ENCODE assay signal across 8 cellular contexts in the genomic region with DNA sequence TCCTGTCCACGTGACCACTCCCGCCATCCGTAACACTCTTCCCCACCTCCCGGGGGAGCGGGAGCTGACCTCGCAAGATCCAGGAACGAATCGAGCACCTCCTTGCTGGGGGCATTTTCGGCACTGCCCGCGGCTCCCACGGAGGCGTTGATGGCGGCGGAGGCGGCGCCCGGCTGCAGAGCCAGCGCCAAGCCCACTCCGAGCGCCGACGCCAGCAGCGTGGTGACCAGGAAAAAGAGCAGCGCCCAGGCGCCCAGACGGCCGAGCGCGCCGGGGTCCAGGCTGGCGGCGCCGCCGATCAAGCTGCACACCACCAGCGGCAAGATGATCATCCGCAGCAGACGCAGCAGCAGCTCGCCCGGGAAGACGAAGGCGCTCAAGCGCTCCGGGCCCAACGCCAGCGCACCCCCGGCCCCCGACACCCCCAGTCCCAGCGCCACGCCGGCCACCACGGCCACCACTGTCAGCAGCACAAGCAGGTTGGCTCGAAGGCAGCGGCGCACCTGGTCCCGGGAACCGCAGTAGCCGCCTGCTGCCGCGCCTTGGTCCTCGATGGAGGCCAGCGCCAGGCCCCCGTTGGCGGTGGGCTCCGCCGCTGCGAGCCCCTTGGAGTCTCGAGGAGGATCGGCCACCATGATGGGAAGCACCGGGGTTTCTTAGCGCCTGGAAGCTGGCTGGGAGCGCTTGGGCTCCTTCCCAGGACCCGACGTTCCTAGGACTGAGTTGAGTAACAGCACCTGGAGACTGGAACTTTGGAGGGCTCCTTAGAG. TPM values are rescaled to one million over a fixed set of nuclear protein-coding genes. Genes with fewer than 3 reads are reported as not detected.
A peak's percentile ranks its signal among the peaks of the same experiment; 100 is the strongest.
DNase-seq lines count a peak whose midpoint lies in the region; ATAC-seq and TF ChIP-seq lines count a peak whose summit lies in the region.

No MANE protein-coding gene starts in this region.

- H3K36me3 Mint-ChIP-seq in glutamatergic neuron (ENCODE audit: unreplicated experiment) = no peaks in the 10 kb centered on the region

- no peak for TF ChIP-seq POLR2A in ovary (IDR thresholded peaks at IDR 0.05)

- TF ChIP-seq EP300 in ovary (IDR thresholded peaks at IDR 0.05) = no peak

- H3K36me3 ChIP-seq in NT2/D1 (ENCODE audit: insufficient read depth, insufficient read length, low read length) (peaks cover 35% of the 10 kb centered on the region), ovary (no peaks in the 10 kb centered on the region)

- H3K27me3 Mint-ChIP-seq in glutamatergic neuron (ENCODE audit: unreplicated experiment) = peaks cover 3% of the 10 kb centered on the region

- H3K4me1 ChIP-seq in NT2/D1 (ENCODE audit: insufficient read depth, insufficient read length) = peaks cover 14% of the 10 kb centered on the region
- peaks cover 18% of the 10 kb centered on the region for H3K4me1 ChIP-seq in ovary (ENCODE audit: insufficient read depth)

- H3K9me3 ChIP-seq in NT2/D1 (ENCODE audit: insufficient read depth, low read length) = no peaks in the 10 kb centered on the region
- no peaks in the 10 kb centered on the region for H3K9me3 ChIP-seq in ovary

- peaks cover 8% of the 10 kb centered on the region for H3K4me1 Mint-ChIP-seq in glutamatergic neuron (ENCODE audit: low read depth, unreplicated experiment)

- H3K4me3 ChIP-seq in NT2/D1 (ENCODE audit: insufficient read length, low read depth) (peak overlapping the region; percentile 90), ovary (peak overlapping the region; percentile 92)

- H3K27me3 ChIP-seq in NT2/D1 (ENCODE audit: insufficient read depth, insufficient read length) (no peaks in the 10 kb centered on the region), ovary (no peaks in the 10 kb centered on the region)

- no peak for ATAC-seq in HG02970 (IDR thresholded peaks at IDR 0.05; ENCODE audit: low FRiP score, unreplicated experiment)

- peak overlapping the region; percentile 82 to 90 for H3K27ac ChIP-seq in ovary

- TF ChIP-seq CTCF in glutamatergic neuron (IDR thresholded peaks at IDR 0.05; ENCODE audit: partially characterized antibody, unreplicated experiment) (no peak), ovary (IDR thresholded peaks at IDR 0.05) (no peak)

- 0 to 2% (median 1%) methylated on average over 49 to 74 of the region's 74 CpGs for WGBS in ovary, 3 donors

- H3K27ac Mint-ChIP-seq in glutamatergic neuron (ENCODE audit: unreplicated experiment) = peak overlapping the region; percentile 85

- peak overlapping the region; percentile 97 for H3K9ac ChIP-seq in NT2/D1 (ENCODE audit: insufficient read length, low read depth)

- peak overlapping the region; percentile 91 for H3K4me3 Mint-ChIP-seq in glutamatergic neuron (ENCODE audit: unreplicated experiment)

- intact Hi-C loops in ovary (cut with DNase I) = no loop called here

- peaks cover 5% of the 10 kb centered on the region for H3K9me3 Mint-ChIP-seq in glutamatergic neuron (ENCODE audit: unreplicated experiment)

- DNase-seq in SHP77 (lab: John Stamatoyannopoulos, UW) (peak; percentile 15 to 62), SHP77 treated with DMSO at 0.1 percent for 48 hours (lab: John Stamatoyannopoulos, UW) (no peak), NT2/D1 (ENCODE audit: low read depth, low spot score) (no peak), glutamatergic neuron (peak; percentile 75), ovary (peak; percentile 73 to 80 (median 73)), NCI-H1694 (lab: John Stamatoyannopoulos, UW) (no peak)
- DNase-seq in activated naive CD4-positive, alpha-beta T cell treated with Interleukin-2 at 50 U/mL for 16 hours = peak; percentile 49

RNA-seq across cellular contexts. Expression of a gene that starts 0.9 kb away (rescaled TPM):
- total RNA-seq in glutamatergic neuron (ENCODE audit: unreplicated experiment) = 35.4 TPM
- total RNA-seq in ovary = 100 to 1,000 TPM in 1 of 7 donors, 10 to 100 TPM in 6; 42.4 to 339 (median 65.1) TPM
- 10 to 100 TPM; 26.8 to 47.9 TPM for polyA plus RNA-seq in ovary

RNA-seq across cellular contexts. Expression of a gene that starts 41.3 kb away (rescaled TPM):
- total RNA-seq in glutamatergic neuron (ENCODE audit: unreplicated experiment) (117 TPM), ovary (10 to 100 TPM; 37.3 to 85.3 (median 59.1) TPM)
- 10 to 100 TPM; 34.8 to 59.3 TPM for polyA plus RNA-seq in ovary

RNA-seq across cellular contexts. Expression of a gene that starts 41.7 kb away (rescaled TPM):
- total RNA-seq in glutamatergic neuron (ENCODE audit: unreplicated experiment) (46.6 TPM), ovary (10 to 100 TPM; 10.9 to 24.4 (median 19.0) TPM)
- polyA plus RNA-seq in ovary = 10 to 100 TPM; 10.7 to 12.0 TPM

Comparison
In these comparisons a context has a peak if more than half of its experiments do, and no peak if none do; other contexts are left out.
1. DNase-seq: peak in SHP77 (2 of 2), activated naive CD4-positive, alpha-beta T cell treated with Interleukin-2 at 50 U/mL for 16 hours (single experiment), glutamatergic neuron (single experiment) and ovary (5 of 5); none in SHP77 treated with DMSO at 0.1 percent for 48 hours (single experiment), NT2/D1 (single experiment) and NCI-H1694 (single experiment).